In genomic region chr10:79914410-79914997, GRCh38 we compare ENCODE assay signal across 10 cellular contexts. TPM values are rescaled to one million over a fixed set of nuclear protein-coding genes. Genes with fewer than 3 reads are reported as not detected.
DNase-seq lines count a peak whose midpoint lies in the region; FAIRE-seq and TF ChIP-seq lines count a peak whose summit lies in the region.
"Not testable (repeated sequence)": the region's sequence is repeated elsewhere in the genome, so short reads cannot be mapped to it uniquely, and the experiment has no call there.
"Had no signal": no experiment of that assay in that cellular context is flagged by ENCODE, and none has a peak within 500 bp of the region (broad histone marks: within the 10 kb centered on the region; RNA-seq: fewer than 3 reads in every experiment).

No MANE protein-coding gene starts in this region.

- not testable (repeated sequence) for H2AFZ ChIP-seq in hepatocyte

- H3K36me3 ChIP-seq in adipocyte (ENCODE audit: control insufficient read depth, insufficient read depth, low read length, severe bottlenecking); hepatocyte (replicated peaks; ENCODE audit: insufficient read depth, low read depth): not testable (repeated sequence)

- H3K27me3 Mint-ChIP-seq in endothelial cell (ENCODE audit: unreplicated experiment); progenitor cell of endocrine pancreas: not testable (repeated sequence)

- not testable (repeated sequence) for H3K27me3 ChIP-seq in adipocyte (replicated peaks; ENCODE audit: control insufficient read depth, insufficient read depth, low read length); hepatocyte

- peaks cover 18% of the 10 kb centered on the region for H3K4me1 ChIP-seq in adipocyte (ENCODE audit: control insufficient read depth, insufficient read depth, low read length)
- H3K4me1 ChIP-seq in hepatocyte (ENCODE audit: insufficient read depth): not testable (repeated sequence)

- H4K20me1 ChIP-seq in hepatocyte (ENCODE audit: insufficient read depth, poor library complexity, severe bottlenecking): not testable (repeated sequence)

- not testable (repeated sequence) for H3K4me3 Mint-ChIP-seq in endothelial cell (ENCODE audit: unreplicated experiment); progenitor cell of endocrine pancreas (ENCODE audit: low read depth)

- H3K9ac ChIP-seq in adipocyte (ENCODE audit: low read length): not testable (repeated sequence)

- H3K9me2 ChIP-seq in hepatocyte (replicated peaks; ENCODE audit: insufficient read depth): not testable (repeated sequence)

- H3K9me3 Mint-ChIP-seq in endothelial cell (ENCODE audit: unreplicated experiment); progenitor cell of endocrine pancreas (ENCODE audit: low read depth): not testable (repeated sequence)

- DNase-seq in DMS114 treated with DMSO at 0.1 percent for 48 hours (lab: John Stamatoyannopoulos, UW; ENCODE audit: unreplicated experiment) (peak; percentile 8), Kasumi-1 (lab: John Stamatoyannopoulos, UW) (peak; percentile 14 to 69), OCI-M1 (lab: John Stamatoyannopoulos, UW) (peak; percentile 56), adipocyte (ENCODE audit: low read depth) (peak; percentile 39)
- not testable (repeated sequence) for DNase-seq in endothelial cell (ENCODE audit: low spot score); hepatocyte (ENCODE audit: low spot score); progenitor cell of endocrine pancreas (ENCODE audit: low spot score, unreplicated experiment)

- H3K36me3 Mint-ChIP-seq in endothelial cell (ENCODE audit: low read depth, unreplicated experiment); progenitor cell of endocrine pancreas (ENCODE audit: insufficient read depth): not testable (repeated sequence)

- peaks cover 29% of the 10 kb centered on the region for H3K4me1 Mint-ChIP-seq in endothelial cell (ENCODE audit: unreplicated experiment)
- not testable (repeated sequence) for H3K4me1 Mint-ChIP-seq in progenitor cell of endocrine pancreas (ENCODE audit: low read depth)

- H3K27ac Mint-ChIP-seq in endothelial cell (ENCODE audit: unreplicated experiment); progenitor cell of endocrine pancreas: not testable (repeated sequence)

- peak; percentile 92 for FAIRE-seq in A204.1 (lab: Jason Lieb, UNC)

- not testable (repeated sequence) for H3K9me3 ChIP-seq in adipocyte (ENCODE audit: control insufficient read depth, low read length); hepatocyte (ENCODE audit: low read depth)

- not testable (repeated sequence) for H3K27ac ChIP-seq in hepatocyte

- not testable (repeated sequence) for H3K79me2 ChIP-seq in hepatocyte

- WGBS in hepatocyte (ENCODE audit: low lambda C conversion rate, missing lambda C conversion rate): 72% methylated on average over 2 of the region's 2 CpGs

- TF ChIP-seq CTCF in endothelial cell (IDR thresholded peaks at IDR 0.05; ENCODE audit: unreplicated experiment) (peak; percentile 24), hepatocyte (IDR thresholded peaks at IDR 0.05; ENCODE audit: poor library complexity) (peak; percentile 17), progenitor cell of endocrine pancreas (IDR thresholded peaks at IDR 0.05; ENCODE audit: unreplicated experiment) (peak; percentile 32)

- not testable (repeated sequence) for H3K4me2 ChIP-seq in hepatocyte

- not testable (repeated sequence) for H3K4me3 ChIP-seq in adipocyte (ENCODE audit: low read length); hepatocyte

RNA-seq across cellular contexts. Expression of gene SFTPD, which starts 34.4 kb away (rescaled TPM):
- total RNA-seq in endothelial cell (ENCODE audit: unreplicated experiment): 0.31 TPM
- total RNA-seq in hepatocyte: 38.3 and 55.5 TPM in 2 replicates
- polyA plus RNA-seq in hepatocyte: 207 and 233 TPM in 2 replicates
- 0.29 and 0.40 TPM in 2 replicates for total RNA-seq in progenitor cell of endocrine pancreas
- total RNA-seq: epithelial cell of proximal tubule, mononuclear cell had no signal

Comparison
In these comparisons a context has a peak if more than half of its experiments do, and no peak if none do; other contexts are left out.
1. RNA of gene SFTPD, which starts 34.4 kb away (total RNA-seq): 38.3 to 55.5 TPM in hepatocyte; 0.31 TPM in endothelial cell (single experiment) and 0.29 to 0.40 TPM in progenitor cell of endocrine pancreas; every median in the first group is over 10 times any median in the second.
2. Peak in every context shown above with its lines, with median percentiles within 50 percentile points of each other: CTCF ChIP-seq.